Comparison of ENCODE assay signal across 25 cellular contexts in genomic region chr7:100721505-100721812, GRCh38. TPM values are rescaled to one million over a fixed set of nuclear protein-coding genes. Genes with fewer than 3 reads are reported as not detected.
"Had no signal": no experiment of that assay in that cellular context is flagged by ENCODE, and none has a peak within 500 bp of the region (broad histone marks: within the 10 kb centered on the region; RNA-seq: fewer than 3 reads in every experiment).

No MANE protein-coding gene starts in this region.

- H3K9me3 Mint-ChIP-seq: activated naive CD4-positive, alpha-beta T cell treated with anti-CD3 and anti-CD28 coated beads, Interleukin-2, amount 10 ng/mL, durations not matched to agents 7 days and 5 days; central memory CD8-positive, alpha-beta T cell had no signal

- H3K4me3 Mint-ChIP-seq: activated naive CD4-positive, alpha-beta T cell treated with anti-CD3 and anti-CD28 coated beads, Interleukin-2, amount 10 ng/mL, durations not matched to agents 7 days and 5 days; central memory CD8-positive, alpha-beta T cell; stimulated activated naive B cell treated with anti-CD40 and anti-IgM and Interleukin-4, amounts not matched to agents 10 μg/mL and 1 μg/mL and 100 μg/mL, for 72 hours had no signal

- H3K36me3 ChIP-seq: ascending aorta, colonic mucosa, spleen, thoracic aorta had no signal

- H3K4me3 ChIP-seq: ascending aorta, colonic mucosa, lung, thoracic aorta had no signal

- H3K27ac ChIP-seq: ascending aorta, colonic mucosa, foreskin keratinocyte, spleen had no signal

- DNase-seq: activated CD4-positive, alpha-beta T cell treated with anti-CD3 and anti-CD28 coated beads, Interleukin-2, amount 50 U/mL, for 1 hour; activated CD8-positive, alpha-beta memory T cell treated with anti-CD3 and anti-CD28 coated beads, Interleukin-2, amount 50 U/mL, for 4 hours; activated effector memory CD4-positive, alpha-beta T cell treated with Interleukin-2 at 50 U/mL for 16 hours; activated naive CD4-positive, alpha-beta T cell treated with anti-CD3 and anti-CD28 coated beads, Interleukin-2, amount 10 ng/mL, durations not matched to agents 7 days and 5 days; activated T-cell treated with anti-CD3 and anti-CD28 coated beads, Interleukin-2, amount 50 U/mL, for 48 hours; colonic mucosa; foreskin keratinocyte; hippocampal formation; midbrain; occipital lobe; spleen; stimulated activated naive B cell treated with anti-CD40 and anti-IgM and Interleukin-4, amounts not matched to agents 10 μg/mL and 1 μg/mL and 100 μg/mL, for 72 hours; T1000 had no signal

- ATAC-seq: activated CD4-positive, CD25-positive, alpha-beta regulatory T cell treated with anti-CD3 and anti-CD28 coated beads, Interleukin-2, amount 50 U/mL, for 24 hours; foreskin keratinocyte; stimulated activated naive B cell treated with anti-CD40 and anti-IgM and Interleukin-4, amounts not matched to agents 10 μg/mL and 1 μg/mL and 100 μg/mL, for 72 hours had no signal

- H3K4me1 ChIP-seq: ascending aorta had no signal

- H3K27ac Mint-ChIP-seq: activated naive CD4-positive, alpha-beta T cell treated with anti-CD3 and anti-CD28 coated beads, Interleukin-2, amount 10 ng/mL, durations not matched to agents 7 days and 5 days; nephron; stimulated activated naive B cell treated with anti-CD40 and anti-IgM and Interleukin-4, amounts not matched to agents 10 μg/mL and 1 μg/mL and 100 μg/mL, for 72 hours had no signal

- H3K4me1 Mint-ChIP-seq: nephron had no signal

- H3K9me3 ChIP-seq: ascending aorta, colonic mucosa, thoracic aorta had no signal

- H3K36me3 Mint-ChIP-seq: activated naive CD4-positive, alpha-beta T cell treated with anti-CD3 and anti-CD28 coated beads, Interleukin-2, amount 10 ng/mL, durations not matched to agents 7 days and 5 days had no signal

- FAIRE-seq: keratinocyte had no signal

RNA-seq across cellular contexts. Expression of gene EPO, which starts 1.2 kb away (rescaled TPM):
- total RNA-seq: ascending aorta; colonic mucosa; epithelial cell of proximal tubule; fibroblast of lung; lung; occipital lobe; renal cortical epithelial cell; T-helper 1 cell treated with Interleukin-12 subunit alpha and Interleukin-12 subunit beta and Interleukin-4 antibody, amounts not matched to agents 30 ng/mL and 1 ng/mL, for 36 hours; thoracic aorta had no signal
- polyA plus RNA-seq: fibroblast of lung had no signal

RNA-seq across cellular contexts. Expression of gene ZAN, which starts 11.9 kb away (rescaled TPM):
- total RNA-seq: ascending aorta; colonic mucosa; epithelial cell of proximal tubule; fibroblast of lung; occipital lobe; renal cortical epithelial cell; spleen; T-helper 1 cell treated with Interleukin-12 subunit alpha and Interleukin-12 subunit beta and Interleukin-4 antibody, amounts not matched to agents 30 ng/mL and 1 ng/mL, for 36 hours; thoracic aorta; ureter had no signal
- polyA plus RNA-seq: fibroblast of lung, lung had no signal
